In genomic region chr12:48105867-48106563, GRCh38 we compare ENCODE assay signal across 8 cellular contexts. TPM values are rescaled to one million over a fixed set of nuclear protein-coding genes. Genes with fewer than 3 reads are reported as not detected.
A peak's percentile ranks its signal among the peaks of the same experiment; 100 is the strongest.
DNase-seq lines count a peak whose midpoint lies in the region; ATAC-seq and TF ChIP-seq lines count a peak whose summit lies in the region.

Gene SENP1, minus strand, starts transcription at chr12:48106079. Its CDS starts 4,607 bp downstream, at chr12:48101472.

- no peaks in the 10 kb centered on the region for H3K9me3 ChIP-seq in AG04450 (ENCODE audit: control insufficient read depth, insufficient read depth, low read length)

- POLR2A ChIA-PET in AG04450 (lab: Yijun Ruan, JAX) = interaction anchor here (1.1 to 2.1 kb wide), 4 partner anchors 9 to 51 kb away, joined by 3 to 14 read pairs (median 6); partner anchors contain the start of genes ASB8 and PFKM

- DNase-seq in AG04450 (ENCODE audit: low read depth, low spot score) (peak; percentile 57), NCI-H345 treated with DMSO at 0.1 percent for 48 hours (lab: John Stamatoyannopoulos, UW; ENCODE audit: unreplicated experiment) (peak; percentile 37), caudate nucleus (lab: John Stamatoyannopoulos, UW) (peak; percentile 38 to 97 (median 87)), inferior parietal cortex (ENCODE audit: extremely low spot score) (peak; percentile 91)
- DNase-seq in activated CD4-positive, CD25-positive, alpha-beta regulatory T cell (lab: John Stamatoyannopoulos, UW) = peak; percentile 77 to 81 (median 79)
- peak; percentile 83 to 85 for DNase-seq in stimulated activated CD4-positive, alpha-beta T cell treated with anti-CD3 and anti-CD28 coated beads, Interleukin-12 subunit alpha, Interleukin-12 subunit beta, amount 100 ng/mL, for 24 hours (ENCODE audit: low read depth in 2 of 2)

- H3K27ac ChIP-seq in AG04450 (ENCODE audit: low read depth, low read length) (peak within 1 kb of the TSS; percentile 96), caudate nucleus (ENCODE audit: low read depth, low read length) (peak within 1 kb of the TSS; percentile 97)

- H3K4me3 ChIP-seq in AG04450 (ENCODE audit: low read depth, low read length) = peak within 1 kb of the TSS; percentile 57

- peak; percentile 59 for TF ChIP-seq POLR2A in GM18951 (IDR thresholded peaks at IDR 0.05; ENCODE audit: extremely low read depth, insufficient read depth, insufficient read length)

- in situ Hi-C loops in GM18951 (cut with MboI; ENCODE audit: low sequenced_read_pairs, unreplicated experiment) = no loop called here

- CTCF ChIA-PET in AG04450 (lab: Charles Lee) = interaction anchor here (1.0 kb wide), 2 partner anchors 11 to 52 kb away, joined by 3 to 4 read pairs; no protein-coding TSS in a partner anchor

- H3K27me3 ChIP-seq in AG04450 (ENCODE audit: control insufficient read depth, insufficient read depth, low read length) = peaks cover 8% of the 10 kb centered on the region

- ATAC-seq in HG03175 (IDR thresholded peaks at IDR 0.05; ENCODE audit: unreplicated experiment) = peak; percentile 74

- TF ChIP-seq CTCF in AG04450 (IDR thresholded peaks at IDR 0.05; ENCODE audit: low read depth, low read length) = 0 out of 2 replicates have a peak, but pooled peaks have one; percentile 16

RNA-seq across cellular contexts. Expression of gene SENP1, which starts in this region (rescaled TPM):
- 23.4 and 26.4 TPM in 2 replicates for polyA plus RNA-seq in AG04450 (2011; rRNA removed)
- polyA minus RNA-seq in AG04450 (2011; rRNA and poly(A)+ RNA removed) = 23.2 and 31.6 TPM in 2 replicates

Comparison
In these comparisons a context has a peak if more than half of its experiments do, and no peak if none do; other contexts are left out.
1. Peak in every context shown above with its lines: DNase-seq, ATAC-seq, H3K4me3 ChIP-seq and H3K27ac ChIP-seq.
2. DNase-seq: peak in every context shown above with its lines; median percentile 91 in inferior parietal cortex; 87 in caudate nucleus; 84 in stimulated activated CD4-positive, alpha-beta T cell treated with anti-CD3 and anti-CD28 coated beads, Interleukin-12 subunit alpha, Interleukin-12 subunit beta, amount 100 ng/mL, for 24 hours; 79 in activated CD4-positive, CD25-positive, alpha-beta regulatory T cell; 57 in AG04450; 37 in NCI-H345 treated with DMSO at 0.1 percent for 48 hours.